9 cellular contexts compared by ENCODE assay signal in the genomic region with DNA sequence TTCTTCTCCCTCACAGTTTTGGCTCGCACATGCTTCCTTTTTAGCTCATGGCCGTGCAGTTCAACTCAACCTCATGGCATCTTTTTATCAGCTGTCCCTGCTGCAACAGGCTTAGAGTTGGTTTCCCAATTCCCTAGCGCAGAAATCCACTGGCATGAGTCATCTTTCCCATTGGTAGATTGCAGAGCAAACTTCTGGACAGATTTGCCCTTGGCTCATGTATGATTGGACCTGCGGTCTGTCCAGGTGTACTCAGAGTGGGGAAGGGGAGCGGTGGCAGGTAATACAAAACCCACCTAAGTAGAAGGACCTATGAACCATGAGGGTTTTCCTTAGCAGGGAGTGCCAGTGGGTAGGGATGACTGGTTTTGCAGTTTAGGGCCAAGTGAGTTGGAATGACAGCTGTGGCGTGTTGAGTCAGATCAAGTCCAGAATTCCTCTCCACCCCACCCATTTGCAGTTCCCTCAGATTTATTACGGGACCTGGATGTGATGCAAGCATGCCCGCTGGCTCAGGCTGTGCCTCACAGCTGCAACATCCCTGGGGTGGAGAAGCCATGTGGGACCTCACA.
DNase-seq lines count a peak whose midpoint lies in the region; ATAC-seq and TF ChIP-seq lines count a peak whose summit lies in the region.
"Had no signal": no experiment of that assay in that cellular context is flagged by ENCODE, and none has a peak within 500 bp of the region (broad histone marks: within the 10 kb centered on the region; RNA-seq: fewer than 3 reads in every experiment).

No MANE protein-coding gene starts in this region.

- H3K36me3 Mint-ChIP-seq in immature natural killer cell: peaks cover 0 to under 1% (median 0%) of the 10 kb centered on the region in 3 donors

- ATAC-seq in lower lobe of right lung (peak; percentile 64 to 68), upper lobe of right lung (peak; percentile 45)

- DNase-seq in MV-4-11 (lab: John Stamatoyannopoulos, UW) (peak; percentile 44), coronary artery (ENCODE audit: low spot score) (peak; percentile 93), lower lobe of right lung (no peak), upper lobe of right lung (no peak), SIG-M5 treated with dmso at 0.1 percent for 504 hours (lab: John Stamatoyannopoulos, UW; ENCODE audit: unreplicated experiment) (no peak), immature natural killer cell (no peak)
- no peak for DNase-seq in activated CD4-positive, CD25-positive, alpha-beta regulatory T cell (lab: John Stamatoyannopoulos, UW)
- DNase-seq: NCI-H774 had no signal

- no peak overlapping the region for H3K4me3 Mint-ChIP-seq in immature natural killer cell
- H3K4me3 Mint-ChIP-seq: activated T-helper 17 cell treated with anti-CD3 and anti-CD28 coated beads, Interleukin-2, amount 50 U/mL, for 72 hours had no signal

- H3K27me3 Mint-ChIP-seq in immature natural killer cell (ENCODE audit: low read depth in 3 of 3): peaks cover 0 to 7% (median 0%) of the 10 kb centered on the region in 3 donors
- H3K27me3 Mint-ChIP-seq: activated T-helper 17 cell treated with anti-CD3 and anti-CD28 coated beads, Interleukin-2, amount 50 U/mL, for 72 hours had no signal

- H3K9me3 Mint-ChIP-seq in immature natural killer cell: no peaks in the 10 kb centered on the region
- H3K9me3 Mint-ChIP-seq: activated T-helper 17 cell treated with anti-CD3 and anti-CD28 coated beads, Interleukin-2, amount 50 U/mL, for 72 hours had no signal

- H3K27me3 ChIP-seq in lower lobe of right lung (ENCODE audit: low read depth) (no peaks in the 10 kb centered on the region), upper lobe of right lung (no peaks in the 10 kb centered on the region)

- H3K9me3 ChIP-seq in lower lobe of right lung (no peaks in the 10 kb centered on the region), upper lobe of right lung (no peaks in the 10 kb centered on the region)

- H3K27ac ChIP-seq in coronary artery (peak overlapping the region; percentile 71 to 93), lower lobe of right lung (peak overlapping the region; percentile 31), upper lobe of right lung (peak overlapping the region; percentile 18)

- intact Hi-C loops in lower lobe of right lung (cut with DNase I) (no loop called here), upper lobe of right lung (cut with DNase I) (no loop called here)

- H3K4me3 ChIP-seq in coronary artery (peak overlapping the region; percentile 51), lower lobe of right lung (no peak overlapping the region), upper lobe of right lung (no peak overlapping the region)

- no peak overlapping the region for H3K27ac Mint-ChIP-seq in immature natural killer cell
- H3K27ac Mint-ChIP-seq: activated T-helper 17 cell treated with anti-CD3 and anti-CD28 coated beads, Interleukin-2, amount 50 U/mL, for 72 hours had no signal

- no peak for TF ChIP-seq CTCF in coronary artery (IDR thresholded peaks at IDR 0.05)
- no peak for TF ChIP-seq CTCF in lower lobe of right lung (IDR thresholded peaks at IDR 0.05)
- TF ChIP-seq CTCF in upper lobe of right lung (IDR thresholded peaks at IDR 0.05): no peak

- H3K4me1 ChIP-seq in lower lobe of right lung: no peaks in the 10 kb centered on the region
- no peaks in the 10 kb centered on the region for H3K4me1 ChIP-seq in upper lobe of right lung

- H3K36me3 ChIP-seq in lower lobe of right lung: no peaks in the 10 kb centered on the region
- no peaks in the 10 kb centered on the region for H3K36me3 ChIP-seq in upper lobe of right lung

- H3K4me1 Mint-ChIP-seq in immature natural killer cell: no peaks in the 10 kb centered on the region
- H3K4me1 Mint-ChIP-seq: activated T-helper 17 cell treated with anti-CD3 and anti-CD28 coated beads, Interleukin-2, amount 50 U/mL, for 72 hours had no signal

Comparison
In these comparisons a context has a peak if more than half of its experiments do, and no peak if none do; other contexts are left out.
1. DNase-seq: peak in MV-4-11 (single experiment) and coronary artery (single experiment); none in lower lobe of right lung (single experiment), upper lobe of right lung (single experiment), SIG-M5 treated with dmso at 0.1 percent for 504 hours (single experiment), activated CD4-positive, CD25-positive, alpha-beta regulatory T cell (0 of 4) and immature natural killer cell (0 of 3).
2. H3K27ac ChIP-seq: peak in every context shown above with its lines; median percentile 82 in coronary artery; 31 in lower lobe of right lung; 18 in upper lobe of right lung.